In the genomic region with DNA sequence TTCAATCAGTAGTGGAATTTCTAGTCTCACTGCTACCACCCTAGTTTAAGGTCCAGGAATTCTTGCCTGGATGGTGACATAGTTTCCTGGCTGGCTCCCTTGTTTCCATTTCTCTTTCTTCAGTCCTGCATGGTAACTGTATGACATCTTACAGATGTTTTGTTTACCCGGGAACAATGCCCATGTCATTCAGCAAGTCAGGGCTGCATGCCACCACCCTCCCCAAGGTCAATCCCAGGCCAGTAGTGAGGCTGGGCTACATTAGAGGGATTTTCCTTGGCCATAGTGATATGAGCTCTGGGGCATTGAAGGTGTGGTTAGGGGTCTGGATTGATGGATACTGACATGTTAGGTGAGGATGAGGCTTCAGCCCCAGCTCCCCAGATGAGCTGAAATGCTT, we compare ENCODE assay signal across 16 cellular contexts.
DNase-seq lines count a peak whose midpoint lies in the region; ATAC-seq, FAIRE-seq and TF ChIP-seq lines count a peak whose summit lies in the region.
"Had no signal": no experiment of that assay in that cellular context is flagged by ENCODE, and none has a peak within 500 bp of the region (broad histone marks: within the 10 kb centered on the region; RNA-seq: fewer than 3 reads in every experiment).

No MANE protein-coding gene starts in this region.

- H3K27ac ChIP-seq in right atrium auricular region = no peak overlapping the region
- H3K27ac ChIP-seq in pancreas = no peak overlapping the region
- no peak overlapping the region for H3K27ac ChIP-seq in PC-3 (ENCODE audit: low read length)
- H3K27ac ChIP-seq: BLaER1 treated with 17β-estradiol and CSF1 and Interleukin-3, amounts not matched to agents 10 nM and 100 nM; HL-60 had no signal

- H3K4me1 ChIP-seq in right atrium auricular region = no peaks in the 10 kb centered on the region
- no peaks in the 10 kb centered on the region for H3K4me1 ChIP-seq in pancreas
- no peaks in the 10 kb centered on the region for H3K4me1 ChIP-seq in PC-3 (ENCODE audit: insufficient read depth, low read length)

- H3K9me3 ChIP-seq in right atrium auricular region = no peaks in the 10 kb centered on the region
- H3K9me3 ChIP-seq in pancreas = no peaks in the 10 kb centered on the region
- H3K9me3 ChIP-seq in PC-3 (ENCODE audit: low read length) = no peaks in the 10 kb centered on the region
- H3K9me3 ChIP-seq: BLaER1 treated with 17β-estradiol and CSF1 and Interleukin-3, amounts not matched to agents 10 nM and 100 nM had no signal

- DNase-seq in Right ventricle myocardium superior = peak; percentile 58
- no peak for DNase-seq in right atrium auricular region (ENCODE audit: low spot score)
- DNase-seq in bronchial epithelial cell (ENCODE audit: low read depth) = no peak
- DNase-seq in glutamatergic neuron = no peak
- peak in 1 of 6 donors; percentile 30 for DNase-seq in pancreas
- no peak for DNase-seq in PC-3
- DNase-seq in NOMO-1 treated with DMSO at 0.1 percent for 48 hours (lab: John Stamatoyannopoulos, UW; ENCODE audit: unreplicated experiment) = no peak
- no peak for DNase-seq in HK-2 (ENCODE audit: unreplicated experiment)
- DNase-seq: ACHN; CD4-positive, CD25-positive, alpha-beta regulatory T cell; DMS53; GF-D8 had no signal

- no peaks in the 10 kb centered on the region for H3K79me2 ChIP-seq in PC-3 (ENCODE audit: low read length)

- H3K36me3 ChIP-seq in right atrium auricular region (no peaks in the 10 kb centered on the region), bronchial epithelial cell (ENCODE audit: control insufficient read depth, insufficient read depth, low read length) (no peaks in the 10 kb centered on the region), pancreas (no peaks in the 10 kb centered on the region), PC-3 (ENCODE audit: low read depth, low read length) (no peaks in the 10 kb centered on the region)
- H3K36me3 ChIP-seq: BLaER1 treated with 17β-estradiol and CSF1 and Interleukin-3, amounts not matched to agents 10 nM and 100 nM had no signal

- ATAC-seq in Right ventricle myocardium superior (ENCODE audit: poor library complexity) (peak; percentile 95), pancreas (peak in 3 of 4 donors; percentile 46 to 61 (median 55)), PC-3 (no peak)
- ATAC-seq: HCT116 had no signal

- no peak for TF ChIP-seq CTCF in right atrium auricular region (IDR thresholded peaks at IDR 0.05)
- no peak for TF ChIP-seq CTCF in bronchial epithelial cell (IDR thresholded peaks at IDR 0.05; ENCODE audit: insufficient read depth, low read length, severe bottlenecking)
- no peak for TF ChIP-seq CTCF in glutamatergic neuron (IDR thresholded peaks at IDR 0.05; ENCODE audit: partially characterized antibody, unreplicated experiment)
- no peak for TF ChIP-seq CTCF in pancreas (IDR thresholded peaks at IDR 0.05)
- no peak for TF ChIP-seq CTCF in PC-3 (conservative IDR thresholded peaks at IDR 0.05; ENCODE audit: low read depth, low read length)

- peak overlapping the region; percentile 39 for H3K4me3 Mint-ChIP-seq in glutamatergic neuron (ENCODE audit: unreplicated experiment)
- H3K4me3 Mint-ChIP-seq: CD4-positive, CD25-positive, alpha-beta regulatory T cell had no signal

- no peak overlapping the region for H3K27ac Mint-ChIP-seq in glutamatergic neuron (ENCODE audit: unreplicated experiment)
- H3K27ac Mint-ChIP-seq: CD4-positive, CD25-positive, alpha-beta regulatory T cell had no signal

- H3K4me3 ChIP-seq in right atrium auricular region = no peak overlapping the region
- H3K4me3 ChIP-seq in bronchial epithelial cell (ENCODE audit: low read depth, low read length) = no peak overlapping the region
- no peak overlapping the region for H3K4me3 ChIP-seq in pancreas
- H3K4me3 ChIP-seq in PC-3 (ENCODE audit: low read length) = no peak overlapping the region
- H3K4me3 ChIP-seq: BLaER1 treated with 17β-estradiol and CSF1 and Interleukin-3, amounts not matched to agents 10 nM and 100 nM had no signal

- no peak overlapping the region for H3K4me2 ChIP-seq in PC-3 (ENCODE audit: low read length)
- H3K4me2 ChIP-seq: BLaER1 treated with 17β-estradiol and CSF1 and Interleukin-3, amounts not matched to agents 10 nM and 100 nM had no signal

- CTCF ChIA-PET in PC-3 (lab: Charles Lee) = no interaction called here

- no peaks in the 10 kb centered on the region for H3K9me2 ChIP-seq in PC-3 (replicated peaks; ENCODE audit: low read length)

- H3K4me1 Mint-ChIP-seq in glutamatergic neuron (ENCODE audit: low read depth, unreplicated experiment) = peaks cover 42% of the 10 kb centered on the region
- H3K4me1 Mint-ChIP-seq: CD4-positive, CD25-positive, alpha-beta regulatory T cell had no signal

- peaks cover 2% of the 10 kb centered on the region for H3K27me3 Mint-ChIP-seq in glutamatergic neuron (ENCODE audit: unreplicated experiment)

- peaks cover 7% of the 10 kb centered on the region for H3K9me3 Mint-ChIP-seq in glutamatergic neuron (ENCODE audit: unreplicated experiment)

- no TSS peak for BruUV-seq in PC-3 (replicated peaks; lab: Mats Ljungman, UMichigan)

- POLR2A ChIA-PET in PC-3 (lab: Charles Lee; ENCODE audit: unreplicated experiment) = no interaction called here

- H2AFZ ChIP-seq in PC-3 (ENCODE audit: low read length) = no peak overlapping the region

- intact Hi-C loops in Right ventricle myocardium superior (cut with DNase I) = no loop called here
- intact Hi-C loops in pancreas (cut with DNase I) = no loop called here
- intact Hi-C loops in PC-3 (cut with micrococcal nuclease) = no loop called here

- H3K9ac ChIP-seq in PC-3 (ENCODE audit: low read length) = no peak overlapping the region
- H3K9ac ChIP-seq: BLaER1 treated with 17β-estradiol and CSF1 and Interleukin-3, amounts not matched to agents 10 nM and 100 nM had no signal

- peak; percentile 82 for FAIRE-seq in bronchial epithelial cell (lab: Jason Lieb, UNC)
- no peak for FAIRE-seq in pancreas (lab: Jason Lieb, UNC)
- FAIRE-seq: H54 had no signal

- H3K36me3 Mint-ChIP-seq in glutamatergic neuron (ENCODE audit: unreplicated experiment) = peaks cover 11% of the 10 kb centered on the region
- H3K36me3 Mint-ChIP-seq: CD4-positive, CD25-positive, alpha-beta regulatory T cell had no signal

- WGBS in pancreas, 2 donors = 21 to 44% methylated on average over 1 of the region's 1 CpG

- no peaks in the 10 kb centered on the region for H3K27me3 ChIP-seq in right atrium auricular region
- H3K27me3 ChIP-seq in bronchial epithelial cell (ENCODE audit: control insufficient read depth, insufficient read depth, low read length) = peaks cover 16% of the 10 kb centered on the region
- no peaks in the 10 kb centered on the region for H3K27me3 ChIP-seq in pancreas
- H3K27me3 ChIP-seq in PC-3 (ENCODE audit: low read length) = peaks cover 96% of the 10 kb centered on the region
- H3K27me3 ChIP-seq: BLaER1 treated with 17β-estradiol and CSF1 and Interleukin-3, amounts not matched to agents 10 nM and 100 nM had no signal

- H3F3A ChIP-seq in PC-3 (ENCODE audit: low read length, unreplicated experiment) = no peaks in the 10 kb centered on the region

- H4K20me1 ChIP-seq in PC-3 (ENCODE audit: low read length) = no peaks in the 10 kb centered on the region
- H4K20me1 ChIP-seq: BLaER1 treated with 17β-estradiol and CSF1 and Interleukin-3, amounts not matched to agents 10 nM and 100 nM had no signal
